In genomic region chr7:67043621-67043930, GRCh38 we compare ENCODE assay signal across 7 cellular contexts. TPM values are rescaled to one million over a fixed set of nuclear protein-coding genes. Genes with fewer than 3 reads are reported as not detected.
DNase-seq lines count a peak whose midpoint lies in the region; TF ChIP-seq lines count a peak whose summit lies in the region.
"Not testable (repeated sequence)": the region's sequence is repeated elsewhere in the genome, so short reads cannot be mapped to it uniquely, and the experiment has no call there.

No MANE protein-coding gene starts in this region.

- H3K9me3 ChIP-seq in SJSA1 (replicated peaks): not testable (repeated sequence)

- not testable (repeated sequence) for H3K4me3 Mint-ChIP-seq in chondrocyte (ENCODE audit: unreplicated experiment)

- H3K27ac Mint-ChIP-seq in chondrocyte (ENCODE audit: unreplicated experiment): peak overlapping the region; percentile 87

- H3K36me3 ChIP-seq in SJSA1: not testable (repeated sequence)

- DNase-seq in H4 (ENCODE audit: low spot score) (peak; percentile 37), fibroblast of pulmonary artery (ENCODE audit: low read depth) (peak; percentile 10), posterior vena cava (ENCODE audit: low spot score) (peak; percentile 12)
- not testable (repeated sequence) for DNase-seq in SJSA1 (ENCODE audit: low read depth in 1 of 2, low spot score in 2 of 2); chondrocyte (ENCODE audit: low spot score)

- not testable (repeated sequence) for H3K36me3 Mint-ChIP-seq in chondrocyte (ENCODE audit: low read depth)

- H3K27me3 ChIP-seq in SJSA1 (replicated peaks); layer of hippocampus (ENCODE audit: control insufficient read depth, insufficient read depth, low read length): not testable (repeated sequence)

- H3K4me1 Mint-ChIP-seq in chondrocyte (ENCODE audit: low read depth): peaks cover 20% of the 10 kb centered on the region

- not testable (repeated sequence) for H3K9me3 Mint-ChIP-seq in chondrocyte (ENCODE audit: low read depth)

- H3K4me1 ChIP-seq in SJSA1 (replicated peaks): peaks cover 11% of the 10 kb centered on the region

- H3K27ac ChIP-seq in SJSA1 (peak overlapping the region; percentile 41; the same call in 1 of the 2 replicates), layer of hippocampus (ENCODE audit: low read depth, low read length) (peak overlapping the region; percentile 69), temporal lobe (ENCODE audit: low read depth, low read length) (peak overlapping the region; percentile 74)

- intact Hi-C loops in posterior vena cava (cut with DNase I): not testable (repeated sequence)

- H3K27me3 Mint-ChIP-seq in chondrocyte (ENCODE audit: low read depth): not testable (repeated sequence)

- not testable (repeated sequence) for H3K4me3 ChIP-seq in SJSA1; fibroblast of pulmonary artery (replicated peaks; ENCODE audit: low read depth, low read length)

- not testable (repeated sequence) for TF ChIP-seq CTCF in chondrocyte (IDR thresholded peaks at IDR 0.05); fibroblast of pulmonary artery (IDR thresholded peaks at IDR 0.05; ENCODE audit: low read length, missing control alignments)

RNA-seq across cellular contexts. Expression of gene TYW1, which starts 46.9 kb away (rescaled TPM):
- 35.9 and 40.6 TPM in 2 replicates for total RNA-seq in H4 (2014; rRNA removed; shearing (Covaris generic))
- total RNA-seq in SJSA1 (2014; rRNA removed; shearing (Covaris generic)): 17.3 and 23.0 TPM in 2 replicates
- total RNA-seq in chondrocyte (12.5 to 18.3 TPM (median 12.9 TPM) in 3 replicates), posterior vena cava (10 to 100 TPM in 1 of 2 donors, 1 to 10 TPM in 1; 9.4 to 11.5 TPM), temporal lobe (10.6 TPM)

RNA-seq across cellular contexts. Expression of gene SBDS, which starts 48.2 kb away (rescaled TPM):
- 62.8 and 76.6 TPM in 2 replicates for total RNA-seq in H4 (2014; rRNA removed; shearing (Covaris generic))
- 130 and 158 TPM in 2 replicates for total RNA-seq in SJSA1 (2014; rRNA removed; shearing (Covaris generic))
- total RNA-seq in chondrocyte: 124 to 146 TPM (median 144 TPM) in 3 replicates
- total RNA-seq in posterior vena cava: 100 to 1,000 TPM; 175 to 223 TPM
- total RNA-seq in temporal lobe: 38.1 TPM
